ENCODE assay signal across 21 cellular contexts in genomic region chr1:115113781-115114180, GRCh38. TPM values are rescaled to one million over a fixed set of nuclear protein-coding genes. Genes with fewer than 3 reads are reported as not detected.
A peak's percentile ranks its signal among the peaks of the same experiment; 100 is the strongest.
DNase-seq lines count a peak whose midpoint lies in the region; ATAC-seq and TF ChIP-seq lines count a peak whose summit lies in the region.
"Had no signal": no experiment of that assay in that cellular context is flagged by ENCODE, and none has a peak within 500 bp of the region (broad histone marks: within the 10 kb centered on the region; RNA-seq: fewer than 3 reads in every experiment).

No MANE protein-coding gene starts in this region.

- H3K36me3 ChIP-seq in IMR-90 (ENCODE audit: control insufficient read depth, insufficient read depth, low read length) (no peaks in the 10 kb centered on the region), ascending aorta (no peaks in the 10 kb centered on the region), tibial artery (no peaks in the 10 kb centered on the region), adrenal gland (replicated peaks in 1 of 2) (no peaks in the 10 kb centered on the region), stomach (no peaks in the 10 kb centered on the region)
- H3K36me3 ChIP-seq: pancreas, tibial nerve had no signal

- no peak overlapping the region for H2BK20ac ChIP-seq in IMR-90 (ENCODE audit: low read depth, low read length)

- no peak overlapping the region for H3K56ac ChIP-seq in IMR-90 (ENCODE audit: extremely low read depth, insufficient read depth, low read length)

- no peak overlapping the region for H2BK15ac ChIP-seq in IMR-90 (ENCODE audit: low read depth, low read length)

- no peaks in the 10 kb centered on the region for H4K20me1 ChIP-seq in IMR-90 (ENCODE audit: insufficient read depth, low read length)

- H4K5ac ChIP-seq in IMR-90 (ENCODE audit: low read depth, low read length): no peak overlapping the region

- no peak overlapping the region for H2BK5ac ChIP-seq in IMR-90 (ENCODE audit: low read depth, low read length, poor library complexity, severe bottlenecking)

- H4K8ac ChIP-seq in IMR-90 (ENCODE audit: low read depth in 2 of 2, low read length in 2 of 2): no peak overlapping the region

- peak overlapping the region; percentile 19 for H2AK9ac ChIP-seq in IMR-90 (replicated peaks; ENCODE audit: low read depth, low read length, poor library complexity)

- in situ Hi-C loops in IMR-90 (cut with MboI; ENCODE audit: low sequenced_read_pairs): loop anchor here (5.0 kb wide), 1 partner anchor 136 kb away; no protein-coding TSS in a partner anchor

- 80% methylated on average over 1 of the region's 4 CpGs; no CpG with 5 or more reads in 1 of the 2 experiments for WGBS in IMR-90 (ENCODE audit: extremely low coverage in 2 of 2, insufficient read length in 1 of 2), 2 experiments
- 57 to 87% (median 79%) methylated on average over 4 of the region's 4 CpGs for WGBS in adrenal gland, 4 donors
- WGBS in stomach, 5 donors: 60 to 91% (median 83%) methylated on average over 4 of the region's 4 CpGs

- no peak for TF ChIP-seq EP300 in stomach (IDR thresholded peaks at IDR 0.05)

- no peak for TF ChIP-seq RAD21 in IMR-90 (IDR thresholded peaks at IDR 0.05; ENCODE audit: low read length)

- H4K91ac ChIP-seq in IMR-90 (ENCODE audit: insufficient read depth, low read depth, low read length): no peak overlapping the region

- CTCF ChIA-PET in IMR-90 (lab: Yijun Ruan, JAX): interaction anchor here (1.0 to 2.0 kb wide), 4 partner anchors 15 to 482 kb away, joined by 3 to 6 read pairs (median 4); no protein-coding TSS in a partner anchor

- H3K4ac ChIP-seq in IMR-90 (ENCODE audit: low read depth, low read length): no peak overlapping the region

- H2BK120ac ChIP-seq in IMR-90 (ENCODE audit: low read depth, low read length): no peak overlapping the region

- H3K4me1 ChIP-seq in IMR-90 (ENCODE audit: control insufficient read depth, insufficient read depth, low read length) (peaks cover 8% of the 10 kb centered on the region), ascending aorta (peaks cover 0 to 4% of the 10 kb centered on the region in 2 donors), tibial artery (peaks cover 0 to 40% (median 9%) of the 10 kb centered on the region in 4 donors), adrenal gland (replicated peaks in 1 of 2) (no peaks in the 10 kb centered on the region), stomach (peaks cover 0 to 7% (median 0%) of the 10 kb centered on the region in 4 donors)
- H3K4me1 ChIP-seq: pancreas had no signal

- H3K79me1 ChIP-seq in IMR-90 (ENCODE audit: low read depth in 1 of 2, low read length in 2 of 2): no peaks in the 10 kb centered on the region

- H2AFZ ChIP-seq in IMR-90 (replicated peaks; ENCODE audit: low read length, poor library complexity): peak overlapping the region; percentile 28

- BruUV-seq in IMR-90 (replicated peaks; lab: Mats Ljungman, UMichigan): no TSS peak

- H3K9me3 ChIP-seq in IMR-90 (ENCODE audit: control insufficient read depth, insufficient read depth, low read length): no peaks in the 10 kb centered on the region
- no peaks in the 10 kb centered on the region for H3K9me3 ChIP-seq in ascending aorta
- no peaks in the 10 kb centered on the region for H3K9me3 ChIP-seq in tibial artery
- no peaks in the 10 kb centered on the region for H3K9me3 ChIP-seq in adrenal gland (replicated peaks in 1 of 3)
- H3K9me3 ChIP-seq in stomach: no peaks in the 10 kb centered on the region
- H3K9me3 ChIP-seq: pancreas, tibial nerve had no signal

- no peak overlapping the region for H3K23ac ChIP-seq in IMR-90 (ENCODE audit: low read depth, low read length)

- no peaks in the 10 kb centered on the region for H3K9me1 ChIP-seq in IMR-90 (ENCODE audit: insufficient read depth, low read length)

- H3K27me3 ChIP-seq in IMR-90 (ENCODE audit: control insufficient read depth, insufficient read depth, low read length) (no peaks in the 10 kb centered on the region), ascending aorta (no peaks in the 10 kb centered on the region), tibial artery (no peaks in the 10 kb centered on the region), adrenal gland (no peaks in the 10 kb centered on the region), stomach (no peaks in the 10 kb centered on the region)
- H3K27me3 ChIP-seq: pancreas, tibial nerve had no signal

- dilution Hi-C loops in IMR-90 (cut with HindIII; ENCODE audit: low sequenced_read_pairs, unreplicated experiment): no loop called here

- intact Hi-C loops in IMR-90 (cut with micrococcal nuclease): loop anchor here (5.0 kb wide), 1 partner anchor 61 kb away; no protein-coding TSS in a partner anchor
- intact Hi-C loops in ascending aorta (cut with DNase I): loop anchor here (5.0 kb wide), 1 partner anchor 484 kb away; no protein-coding TSS in a partner anchor
- intact Hi-C loops in tibial artery (cut with DNase I; ENCODE audit: low total_unique reads): loop anchor here (2.0 kb wide), 1 partner anchor 135 kb away; no protein-coding TSS in a partner anchor
- intact Hi-C loops in adrenal gland (cut with DNase I): loop anchor here (5.0 kb wide), 1 partner anchor 136 kb away; no protein-coding TSS in a partner anchor
- intact Hi-C loops in stomach (cut with DNase I; ENCODE audit: low total_unique reads): loop anchor here (5.0 kb wide), 1 partner anchor 131 kb away; no protein-coding TSS in a partner anchor
- intact Hi-C loops in Right ventricle myocardium superior (cut with DNase I): loop anchor here (2.0 to 5.0 kb wide), 2 partner anchors 61 to 135 kb away; no protein-coding TSS in a partner anchor

- H3K4me2 ChIP-seq in IMR-90 (ENCODE audit: low read depth, low read length): no peak overlapping the region

- TF ChIP-seq CTCF in IMR-90 (conservative IDR thresholded peaks at IDR 0.05; ENCODE audit: low read depth, low read length): no peak
- no peak for TF ChIP-seq CTCF in ascending aorta (IDR thresholded peaks at IDR 0.05)
- TF ChIP-seq CTCF in tibial artery (IDR thresholded peaks at IDR 0.05): no peak
- TF ChIP-seq CTCF in adrenal gland (IDR thresholded peaks at IDR 0.05): no peak
- TF ChIP-seq CTCF in stomach (IDR thresholded peaks at IDR 0.05): no peak

- DNase-seq in IMR-90 (peak; percentile 35), ascending aorta (ENCODE audit: low spot score in 2 of 2) (no peak), iris pigment epithelial cell (ENCODE audit: low read depth) (peak; percentile 29), tibial artery (no peak), adrenal gland (no peak), stomach (no peak), Right ventricle myocardium superior (no peak)
- DNase-seq: activated CD4-positive, alpha-beta T cell treated with anti-CD3 and anti-CD28 coated beads, Interleukin-2, amount 10 ng/mL, durations not matched to agents 7 days and 5 days; activated naive CD4-positive, alpha-beta T cell treated with anti-CD3 and anti-CD28 coated beads, Interleukin-2, amount 10 ng/mL, durations not matched to agents 7 days and 5 days; Karpas-422; NCI-H1048; NCI-H1930; NCI-H69; stimulated activated CD4-positive, alpha-beta T cell treated with anti-CD3 and anti-CD28 coated beads, Interleukin-12 subunit alpha, Interleukin-12 subunit beta, amount 100 ng/mL, for 4 hours; stimulated activated CD4-positive, alpha-beta T cell treated with anti-CD3 and anti-CD28 coated beads, Interleukin-4, amount 100 ng/mL, for 24 hours; stimulated activated naive CD4-positive, alpha-beta T cell treated with Interleukin-2 at 50 U/mL for 16 hours; T-helper 9 cell had no signal

- H3K14ac ChIP-seq in IMR-90 (replicated peaks; ENCODE audit: low read depth, low read length): no peak overlapping the region

- TF ChIP-seq POLR2A in IMR-90 (IDR thresholded peaks at IDR 0.05; ENCODE audit: low read depth, low read length) (no peak), adrenal gland (IDR thresholded peaks at IDR 0.05) (no peak), stomach (IDR thresholded peaks at IDR 0.05) (no peak)

- H3K27ac ChIP-seq in IMR-90 (ENCODE audit: insufficient read depth, low read length): no peak overlapping the region
- peak overlapping the region; percentile 39 to 70 for H3K27ac ChIP-seq in ascending aorta
- H3K27ac ChIP-seq in tibial artery: peak overlapping the region; percentile 65 to 67
- H3K27ac ChIP-seq in adrenal gland: no peak overlapping the region
- H3K27ac ChIP-seq in stomach: no peak overlapping the region
- H3K27ac ChIP-seq: epithelial cell of prostate, pancreas, tibial nerve had no signal

- no peak overlapping the region for H3K4me3 ChIP-seq in IMR-90 (ENCODE audit: insufficient read depth, low read depth, low read length)
- H3K4me3 ChIP-seq in ascending aorta: no peak overlapping the region
- H3K4me3 ChIP-seq in tibial artery: no peak overlapping the region
- no peak overlapping the region for H3K4me3 ChIP-seq in adrenal gland
- H3K4me3 ChIP-seq in stomach: no peak overlapping the region
- H3K4me3 ChIP-seq: pancreas, tibial nerve had no signal

- H2AK5ac ChIP-seq in IMR-90 (ENCODE audit: low read depth, low read length): no peak overlapping the region

- ATAC-seq in IMR-90 (ENCODE audit: low read depth) (peak; percentile 33; the same call in 1 of the 2 replicates), Right ventricle myocardium superior (ENCODE audit: poor library complexity) (no peak)
- ATAC-seq: naive thymus-derived CD4-positive, alpha-beta T cell had no signal

- POLR2A ChIA-PET in IMR-90 (lab: Charles Lee; ENCODE audit: unreplicated experiment): no interaction called here

- no peak overlapping the region for H3K18ac ChIP-seq in IMR-90 (ENCODE audit: low read depth, low read length)

- no peak overlapping the region for H3K9ac ChIP-seq in IMR-90 (ENCODE audit: low read depth, low read length)

TF ChIP-seq in IMR-90, 13 proteins besides CTCF, POLR2A, EP300 and RAD21 (continues in another document):
- TF ChIP-seq RCOR1 (IDR thresholded peaks at IDR 0.05; ENCODE audit: insufficient replicate concordance, low read length) (no peak), SMC3 (IDR thresholded peaks at IDR 0.05; ENCODE audit: low read depth, low read length) (no peak), USF2 (IDR thresholded peaks at IDR 0.05; ENCODE audit: low read depth, low read length) (peak; percentile 27; the same call in 1 of the 2 replicates)

RNA-seq across cellular contexts. Expression of gene TSPAN2, which starts 24.5 kb away (rescaled TPM):
- total RNA-seq in IMR-90 (2012; rRNA removed) (0.18 and 0.83 TPM in 2 replicates), ascending aorta (10.9 TPM), adrenal gland (1 to 10 TPM in 1 of 8 donors, under 1 TPM in 7; 0.28 to 1.4 (median 0.71) TPM), stomach (10 to 100 TPM in 3 of 5 donors, 1 to 10 TPM in 2; 2.6 to 39.7 (median 19.3) TPM), Right ventricle myocardium superior (12.2 TPM)
- polyA plus RNA-seq in IMR-90 (2012; rRNA removed) (0.17 and 0.60 TPM in 2 replicates), adrenal gland (1 to 10 TPM in 1 of 3 donors, under 1 TPM in 2; 0.38 to 1.5 (median 0.56) TPM), stomach (10 to 100 TPM in 1 of 3 donors, 1 to 10 TPM in 2; 5.7 to 13.4 (median 7.0) TPM)
- 0.12 and 0.16 TPM in 2 replicates for polyA plus RNA-seq in IMR-90 (2012; cell fraction: cytosol; rRNA removed)
- 0.31 TPM in 1 of 2 replicates, not detected in the other for polyA plus RNA-seq in IMR-90 (2012; cell fraction: nucleus; rRNA removed; ENCODE audit: low replicate concordance)

Comparison
In these comparisons a context has a peak if more than half of its experiments do, and no peak if none do; other contexts are left out.
1. DNase-seq: peak in IMR-90 (single experiment) and iris pigment epithelial cell (single experiment); none in ascending aorta (0 of 2), tibial artery (0 of 2), adrenal gland (0 of 7), stomach (single experiment) and Right ventricle myocardium superior (single experiment).
2. H3K27ac ChIP-seq: peak in ascending aorta (2 of 2) and tibial artery (2 of 2); none in IMR-90 (single experiment), adrenal gland (0 of 5) and stomach (0 of 5).